Comparison of ENCODE assay signal across 19 cellular contexts in the genomic region with DNA sequence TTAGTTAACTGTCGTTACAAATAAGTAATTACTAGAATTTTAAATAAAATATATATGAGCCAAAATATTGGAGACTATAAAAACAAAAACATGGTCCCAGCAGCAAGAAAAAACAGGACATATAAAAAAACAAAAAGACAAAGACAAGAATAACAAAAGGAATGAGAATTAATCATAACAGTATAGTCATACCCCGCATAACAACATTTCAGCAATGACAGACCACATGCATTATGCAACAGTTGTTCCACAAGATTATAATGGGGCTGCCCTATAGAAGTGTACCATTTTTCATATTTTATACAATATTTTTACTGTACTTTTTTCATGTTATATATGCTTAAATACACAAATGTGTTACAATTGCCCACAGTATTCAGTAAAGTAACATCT.
DNase-seq lines count a peak whose midpoint lies in the region; ATAC-seq and TF ChIP-seq lines count a peak whose summit lies in the region.
"Had no signal": no experiment of that assay in that cellular context is flagged by ENCODE, and none has a peak within 500 bp of the region (broad histone marks: within the 10 kb centered on the region; RNA-seq: fewer than 3 reads in every experiment).

No MANE protein-coding gene starts in this region.

- H3K4me3 Mint-ChIP-seq in stimulated activated effector memory CD8-positive, alpha-beta T cell treated with anti-CD3 and anti-CD28 coated beads, Interleukin-12 subunit alpha, Interleukin-12 subunit beta, amount 100 ng/mL, for 72 hours = no peak overlapping the region
- H3K4me3 Mint-ChIP-seq: activated naive CD8-positive, alpha-beta T cell treated with anti-CD3 and anti-CD28 coated beads for 36 hours; dendritic cell treated with granulocyte-macrophage colony-stimulating factor and Interleukin-4, amounts not matched to agents 40 ng/mL and 50 ng/mL, for 4 days had no signal

- H3K9me3 Mint-ChIP-seq in stimulated activated effector memory CD8-positive, alpha-beta T cell treated with anti-CD3 and anti-CD28 coated beads, Interleukin-12 subunit alpha, Interleukin-12 subunit beta, amount 100 ng/mL, for 72 hours = no peaks in the 10 kb centered on the region
- H3K9me3 Mint-ChIP-seq: activated naive CD8-positive, alpha-beta T cell treated with anti-CD3 and anti-CD28 coated beads for 36 hours; dendritic cell treated with granulocyte-macrophage colony-stimulating factor and Interleukin-4, amounts not matched to agents 40 ng/mL and 50 ng/mL, for 4 days had no signal

- peaks cover 49% of the 10 kb centered on the region for H3K36me3 Mint-ChIP-seq in stimulated activated effector memory CD8-positive, alpha-beta T cell treated with anti-CD3 and anti-CD28 coated beads, Interleukin-12 subunit alpha, Interleukin-12 subunit beta, amount 100 ng/mL, for 72 hours

- DNase-seq in NOMO-1 (lab: John Stamatoyannopoulos, UW; ENCODE audit: unreplicated experiment in 2 of 2) = peak; percentile 32 to 54
- DNase-seq in NOMO-1 treated with dmso at 0.1 percent for 144 hours (lab: John Stamatoyannopoulos, UW; ENCODE audit: unreplicated experiment) = no peak
- no peak for DNase-seq in RWPE2 (ENCODE audit: low spot score)
- peak; percentile 67 for DNase-seq in fibroblast of mammary gland (ENCODE audit: low read depth)
- DNase-seq in stimulated activated effector memory CD8-positive, alpha-beta T cell treated with anti-CD3 and anti-CD28 coated beads, Interleukin-12 subunit alpha, Interleukin-12 subunit beta, amount 100 ng/mL, for 72 hours (ENCODE audit: low spot score in 2 of 2) = no peak
- no peak for DNase-seq in DMS79 treated with DMSO at 0.1 percent for 48 hours (lab: John Stamatoyannopoulos, UW)
- DNase-seq: activated naive CD8-positive, alpha-beta T cell treated with anti-CD3 and anti-CD28 coated beads for 36 hours; NCI-H1436 treated with DMSO at 0.1 percent for 48 hours; spleen; thyroid gland had no signal

- H3K27ac ChIP-seq in RWPE2 (ENCODE audit: poor library complexity, severe bottlenecking) = no peak overlapping the region
- H3K27ac ChIP-seq: 22Rv1, hepatocyte, neutrophil, SJSA1, spleen, thyroid gland, VCaP had no signal

- H3K27ac Mint-ChIP-seq in stimulated activated effector memory CD8-positive, alpha-beta T cell treated with anti-CD3 and anti-CD28 coated beads, Interleukin-12 subunit alpha, Interleukin-12 subunit beta, amount 100 ng/mL, for 72 hours = no peak overlapping the region
- H3K27ac Mint-ChIP-seq: activated naive CD8-positive, alpha-beta T cell treated with anti-CD3 and anti-CD28 coated beads for 36 hours; dendritic cell treated with granulocyte-macrophage colony-stimulating factor and Interleukin-4, amounts not matched to agents 40 ng/mL and 50 ng/mL, for 4 days had no signal

- peak; percentile 92 for ATAC-seq in RWPE2 (ENCODE audit: low read depth)
- ATAC-seq in stimulated activated effector memory CD8-positive, alpha-beta T cell treated with anti-CD3 and anti-CD28 coated beads, Interleukin-12 subunit alpha, Interleukin-12 subunit beta, amount 100 ng/mL, for 72 hours = peak; percentile 59
- no peak for ATAC-seq in HG02973 (IDR thresholded peaks at IDR 0.05; ENCODE audit: unreplicated experiment)
- ATAC-seq in HG03045 (IDR thresholded peaks at IDR 0.05; ENCODE audit: unreplicated experiment) = no peak
- ATAC-seq: left lobe of liver had no signal

- peaks cover 66% of the 10 kb centered on the region for H3K36me3 ChIP-seq in RWPE2 (ENCODE audit: low read depth)
- H3K36me3 ChIP-seq: neutrophil, thyroid gland had no signal

- TF ChIP-seq CTCF in RWPE2 (IDR thresholded peaks at IDR 0.05; ENCODE audit: poor library complexity, severe bottlenecking) = no peak
- no peak for TF ChIP-seq CTCF in fibroblast of mammary gland (conservative IDR thresholded peaks at IDR 0.05; ENCODE audit: control insufficient read depth, insufficient read depth, low read depth, low read length)

- no peak overlapping the region for H3K4me3 ChIP-seq in RWPE2 (ENCODE audit: severe bottlenecking)
- no peak overlapping the region for H3K4me3 ChIP-seq in fibroblast of mammary gland (ENCODE audit: control insufficient read depth, low read depth, low read length)
- H3K4me3 ChIP-seq: hepatocyte, SJSA1, spleen, thyroid gland had no signal

- H3K4me1 Mint-ChIP-seq in stimulated activated effector memory CD8-positive, alpha-beta T cell treated with anti-CD3 and anti-CD28 coated beads, Interleukin-12 subunit alpha, Interleukin-12 subunit beta, amount 100 ng/mL, for 72 hours = peaks cover 13% of the 10 kb centered on the region

- H3K9me3 ChIP-seq in RWPE2 (ENCODE audit: severe bottlenecking) = no peaks in the 10 kb centered on the region
- H3K9me3 ChIP-seq: neutrophil, SJSA1, spleen, thyroid gland had no signal

- no peaks in the 10 kb centered on the region for H3K27me3 ChIP-seq in RWPE2 (ENCODE audit: insufficient read depth, poor library complexity, severe bottlenecking)
- H3K27me3 ChIP-seq: hepatocyte, neutrophil, SJSA1, spleen, thyroid gland had no signal

- H3K4me1 ChIP-seq in RWPE2 (ENCODE audit: insufficient read depth, poor library complexity, severe bottlenecking) = peaks cover 9% of the 10 kb centered on the region

Comparison
In these comparisons a context has a peak if more than half of its experiments do, and no peak if none do; other contexts are left out.
1. DNase-seq: peak in NOMO-1 (2 of 2) and fibroblast of mammary gland (single experiment); none in NOMO-1 treated with dmso at 0.1 percent for 144 hours (single experiment), RWPE2 (single experiment), stimulated activated effector memory CD8-positive, alpha-beta T cell treated with anti-CD3 and anti-CD28 coated beads, Interleukin-12 subunit alpha, Interleukin-12 subunit beta, amount 100 ng/mL, for 72 hours (0 of 2) and DMS79 treated with DMSO at 0.1 percent for 48 hours (single experiment).
2. ATAC-seq: peak in RWPE2 (single experiment) and stimulated activated effector memory CD8-positive, alpha-beta T cell treated with anti-CD3 and anti-CD28 coated beads, Interleukin-12 subunit alpha, Interleukin-12 subunit beta, amount 100 ng/mL, for 72 hours (single experiment); none in HG02973 (single experiment) and HG03045 (single experiment).